Comparison of ENCODE assay signal across 1 cellular context in genomic region chr16:53419390-53419723, GRCh38.
A peak's percentile ranks its signal among the peaks of the same experiment; 100 is the strongest.
TF ChIP-seq lines count a peak whose summit lies in the region.

No MANE protein-coding gene starts in this region.

TF ChIP-seq in K562, 482 proteins besides CTCF, POLR2A, EP300 and RAD21:
- TF ChIP-seq ZNF507 (tag; conservative IDR thresholded peaks at IDR 0.05) (peak; percentile 63), STAT5A (IDR thresholded peaks at IDR 0.05; ENCODE audit: borderline replicate concordance, low read length) (peak; percentile 81), SOX6 (IDR thresholded peaks at IDR 0.05) (peak; percentile 38; the same call in 1 of the 2 replicates), SRF (CRISPR knock-in tag; IDR thresholded peaks at IDR 0.05) (peak in 1 of 2 experiments; percentile 97; a peak in 3 of 4 replicates)
